Comparison of ENCODE assay signal across 15 cellular contexts in the genomic region with DNA sequence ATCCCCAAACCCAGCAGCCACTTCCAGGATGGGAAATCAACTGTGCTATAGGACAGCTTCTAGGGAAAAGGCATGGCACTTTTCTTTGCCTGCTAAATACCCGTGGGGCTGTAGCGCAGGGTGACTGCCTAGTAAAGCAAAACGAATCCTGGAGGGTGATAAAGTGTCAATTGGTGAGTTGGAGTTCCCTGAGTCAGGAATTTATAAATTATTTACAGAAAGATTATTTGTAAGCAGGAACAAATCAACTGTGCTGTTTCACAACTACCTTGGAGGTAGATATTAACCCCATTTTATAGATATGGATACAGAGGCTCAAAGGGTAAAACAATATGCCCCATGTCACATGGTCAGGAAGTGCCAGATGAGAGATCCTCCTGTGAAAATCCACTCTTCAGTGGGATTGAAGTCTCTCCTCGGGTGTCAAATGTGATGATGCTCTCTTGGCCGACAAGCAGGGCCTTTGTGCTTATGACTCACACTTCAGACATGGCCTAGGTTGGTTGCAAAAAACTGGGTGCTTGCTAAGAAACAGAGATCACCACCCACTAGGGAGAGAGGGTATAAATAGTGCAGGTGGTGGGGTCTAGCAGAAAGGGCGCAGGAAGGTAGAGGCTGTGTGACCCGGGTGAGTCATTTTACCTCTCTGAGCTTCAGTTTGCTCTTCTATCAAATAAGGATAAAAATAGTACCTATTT.
DNase-seq lines count a peak whose midpoint lies in the region; ATAC-seq and TF ChIP-seq lines count a peak whose summit lies in the region.
"Had no signal": no experiment of that assay in that cellular context is flagged by ENCODE, and none has a peak within 500 bp of the region (broad histone marks: within the 10 kb centered on the region; RNA-seq: fewer than 3 reads in every experiment).

No MANE protein-coding gene starts in this region.

- H4K20me1 ChIP-seq in OCI-LY7 (ENCODE audit: insufficient read depth, low read length): no peaks in the 10 kb centered on the region
- H4K20me1 ChIP-seq: BLaER1 had no signal

- H3K9me3 ChIP-seq in heart right ventricle (peaks cover 0 to 4% (median 0%) of the 10 kb centered on the region in 11 donors), right cardiac atrium (ENCODE audit: control insufficient read depth, low read length) (no peaks in the 10 kb centered on the region), OCI-LY7 (ENCODE audit: low read length) (no peaks in the 10 kb centered on the region)
- H3K9me3 ChIP-seq: adrenal gland, SJSA1 had no signal

- H3K27ac Mint-ChIP-seq in HFFc6: no peak overlapping the region
- H3K27ac Mint-ChIP-seq: dendritic cell treated with granulocyte-macrophage colony-stimulating factor and Interleukin-4, amounts not matched to agents 40 ng/mL and 50 ng/mL, for 4 days; type B pancreatic cell had no signal

- no peaks in the 10 kb centered on the region for H3K36me3 ChIP-seq in brain microvascular endothelial cell (replicated peaks)
- H3K36me3 ChIP-seq in heart right ventricle: no peaks in the 10 kb centered on the region
- H3K36me3 ChIP-seq in OCI-LY7 (ENCODE audit: insufficient read depth, low read length): no peaks in the 10 kb centered on the region
- H3K36me3 ChIP-seq: adrenal gland, BLaER1, SJSA1 had no signal

- no peak overlapping the region for H3K4me2 ChIP-seq in OCI-LY7 (ENCODE audit: low read length)
- H3K4me2 ChIP-seq: BLaER1 had no signal

- peaks cover 29% of the 10 kb centered on the region for H3K27me3 Mint-ChIP-seq in HFFc6 (ENCODE audit: insufficient read depth)
- H3K27me3 Mint-ChIP-seq: type B pancreatic cell had no signal

- H3K27me3 ChIP-seq in brain microvascular endothelial cell (replicated peaks): peaks cover 9% of the 10 kb centered on the region
- no peaks in the 10 kb centered on the region for H3K27me3 ChIP-seq in heart right ventricle
- no peaks in the 10 kb centered on the region for H3K27me3 ChIP-seq in right cardiac atrium (ENCODE audit: control insufficient read depth, insufficient read depth)
- H3K27me3 ChIP-seq: adrenal gland, BLaER1, SJSA1 had no signal

- H3K4me3 Mint-ChIP-seq in HFFc6: no peak overlapping the region
- H3K4me3 Mint-ChIP-seq: dendritic cell treated with granulocyte-macrophage colony-stimulating factor and Interleukin-4, amounts not matched to agents 40 ng/mL and 50 ng/mL, for 4 days had no signal

- DNase-seq in AG09309 (ENCODE audit: low read depth) (peak; percentile 25), HFFc6 (peak; percentile 15), brain microvascular endothelial cell (peak; percentile 11), islet precursor cell (peak; percentile 48), heart right ventricle (no peak), NK-92 (lab: John Stamatoyannopoulos, UW; ENCODE audit: unreplicated experiment) (no peak), right cardiac atrium (no peak), OCI-LY7 (ENCODE audit: low spot score) (no peak)
- DNase-seq: activated CD4-positive, alpha-beta T cell treated with anti-CD3 and anti-CD28 coated beads, Interleukin-2, amount 50 U/mL, for 48 hours; stimulated activated CD4-positive, alpha-beta T cell treated with anti-CD3 and anti-CD28 coated beads, Interleukin-4, amount 100 ng/mL, for 1 hour had no signal

- intact Hi-C loops in heart right ventricle (cut with DNase I) (loop anchor here in 1 of 10 donors (5.0 kb wide), 1 partner anchor 512 kb away; no protein-coding TSS in a partner anchor), right cardiac atrium (cut with DNase I) (no loop called here), OCI-LY7 (cut with micrococcal nuclease; ENCODE audit: unreplicated experiment) (no loop called here)

- no peaks in the 10 kb centered on the region for H3K36me3 Mint-ChIP-seq in HFFc6 (ENCODE audit: low read depth)
- H3K36me3 Mint-ChIP-seq: type B pancreatic cell had no signal

- no TSS peak for BruUV-seq in OCI-LY7 (replicated peaks; lab: Mats Ljungman, UMichigan)

- H3K4me3 ChIP-seq in AG09309 (ENCODE audit: control insufficient read depth, low read depth, low read length): no peak overlapping the region
- no peak overlapping the region for H3K4me3 ChIP-seq in brain microvascular endothelial cell (ENCODE audit: low read depth, low read length)
- H3K4me3 ChIP-seq in heart right ventricle: no peak overlapping the region
- no peak overlapping the region for H3K4me3 ChIP-seq in right cardiac atrium (ENCODE audit: low read length)
- no peak overlapping the region for H3K4me3 ChIP-seq in OCI-LY7 (ENCODE audit: low read depth, low read length, poor library complexity, severe bottlenecking)
- H3K4me3 ChIP-seq: adrenal gland, BLaER1, SJSA1 had no signal

- WGBS in heart right ventricle, 2 donors: 89 to 95% methylated on average over 7 of the region's 7 CpGs
- WGBS in right cardiac atrium: 91% methylated on average over 7 of the region's 7 CpGs

- H3K4me1 ChIP-seq in heart right ventricle: peaks cover 0 to 5% (median 0%) of the 10 kb centered on the region in 9 donors
- H3K4me1 ChIP-seq in right cardiac atrium (ENCODE audit: control insufficient read depth, insufficient read depth, low read length): no peaks in the 10 kb centered on the region
- no peaks in the 10 kb centered on the region for H3K4me1 ChIP-seq in OCI-LY7 (ENCODE audit: insufficient read depth, low read length, poor library complexity, severe bottlenecking)
- H3K4me1 ChIP-seq: adrenal gland had no signal

- peaks cover 7% of the 10 kb centered on the region; the same call in 1 of the 2 replicates for H3K4me1 Mint-ChIP-seq in HFFc6 (ENCODE audit: low read depth)

- ATAC-seq in heart right ventricle (no peak), right cardiac atrium (no peak)

- peaks cover 5% of the 10 kb centered on the region; the same call in 1 of the 2 replicates for H3K9me3 Mint-ChIP-seq in HFFc6
- H3K9me3 Mint-ChIP-seq: dendritic cell treated with granulocyte-macrophage colony-stimulating factor and Interleukin-4, amounts not matched to agents 40 ng/mL and 50 ng/mL, for 4 days; type B pancreatic cell had no signal

- no peaks in the 10 kb centered on the region for H3K79me2 ChIP-seq in OCI-LY7 (ENCODE audit: insufficient read depth, low read depth, low read length)

- no peak for TF ChIP-seq CTCF in AG09309 (IDR thresholded peaks at IDR 0.05; ENCODE audit: control insufficient read depth, insufficient read depth, low read depth, low read length, missing control alignments)
- TF ChIP-seq CTCF in HFFc6 (IDR thresholded peaks at IDR 0.05): no peak
- TF ChIP-seq CTCF in brain microvascular endothelial cell (IDR thresholded peaks at IDR 0.05; ENCODE audit: low read depth, low read length, missing control alignments): no peak
- TF ChIP-seq CTCF in heart right ventricle (IDR thresholded peaks at IDR 0.05): no peak
- no peak for TF ChIP-seq CTCF in OCI-LY7 (conservative IDR thresholded peaks at IDR 0.05; ENCODE audit: low read length)

- in situ Hi-C loops in brain microvascular endothelial cell (cut with HindIII; ENCODE audit: low pct_ligation_motif_present, low sequenced_read_pairs): no loop called here

- no peak overlapping the region for H3K27ac ChIP-seq in brain microvascular endothelial cell
- no peak overlapping the region for H3K27ac ChIP-seq in heart right ventricle
- H3K27ac ChIP-seq in right cardiac atrium (ENCODE audit: low read length): no peak overlapping the region
- H3K27ac ChIP-seq in OCI-LY7 (ENCODE audit: low read depth, low read length, poor library complexity, severe bottlenecking): no peak overlapping the region
- H3K27ac ChIP-seq: BLaER1, SJSA1 had no signal

- POLR2A ChIA-PET in OCI-LY7 (lab: Charles Lee): no interaction called here

- H2AFZ ChIP-seq in OCI-LY7 (ENCODE audit: low read length): no peak overlapping the region

- CTCF ChIA-PET in OCI-LY7 (lab: Charles Lee; ENCODE audit: unreplicated experiment): no interaction called here

- no peaks in the 10 kb centered on the region for H3K9me2 ChIP-seq in OCI-LY7 (ENCODE audit: insufficient read depth, low read length)

Comparison
In these comparisons a context has a peak if more than half of its experiments do, and no peak if none do; other contexts are left out.
1. DNase-seq: peak in AG09309 (single experiment), HFFc6 (single experiment), brain microvascular endothelial cell (single experiment) and islet precursor cell (single experiment); none in heart right ventricle (0 of 2), NK-92 (single experiment), right cardiac atrium (0 of 3) and OCI-LY7 (single experiment).